In genomic region chr2:33681333-33681732, GRCh38 we compare ENCODE assay signal across 10 cellular contexts.
A peak's percentile ranks its signal among the peaks of the same experiment; 100 is the strongest.
DNase-seq lines count a peak whose midpoint lies in the region; ATAC-seq, FAIRE-seq and TF ChIP-seq lines count a peak whose summit lies in the region.
"Had no signal": no experiment of that assay in that cellular context is flagged by ENCODE, and none has a peak within 500 bp of the region (broad histone marks: within the 10 kb centered on the region; RNA-seq: fewer than 3 reads in every experiment).

No MANE protein-coding gene starts in this region.

- H3K36me3 ChIP-seq in kidney (ENCODE audit: control insufficient read depth in 1 of 2, insufficient read depth in 2 of 2, low read length in 2 of 2) = no peaks in the 10 kb centered on the region

- H3K4me3 ChIP-seq in kidney (ENCODE audit: low read length in 2 of 2) = no peak overlapping the region

- intact Hi-C loops in kidney (cut with DNase I) = no loop called here

- peak; percentile 68 for TF ChIP-seq CTCF in 22Rv1 (IDR thresholded peaks at IDR 0.05)
- no peak for TF ChIP-seq CTCF in kidney (IDR thresholded peaks at IDR 0.05; ENCODE audit: borderline replicate concordance, extremely low read depth, insufficient read depth)

- H3K4me1 ChIP-seq in kidney (ENCODE audit: control insufficient read depth in 1 of 2, insufficient read depth in 1 of 2, low read depth in 1 of 2, low read length in 2 of 2) = no peaks in the 10 kb centered on the region

- no peaks in the 10 kb centered on the region for H3K9me3 ChIP-seq in kidney (ENCODE audit: control insufficient read depth in 1 of 2, low read length in 2 of 2)

- ATAC-seq in HG02623 (IDR thresholded peaks at IDR 0.05; ENCODE audit: unreplicated experiment) (no peak), GM19452 (IDR thresholded peaks at IDR 0.05; ENCODE audit: unreplicated experiment) (no peak)
- ATAC-seq: esophagus mucosa had no signal

- no peak for FAIRE-seq in kidney (lab: Jason Lieb, UNC)

- DNase-seq in HCEC 1CT (peak; percentile 12), SW 1271 (lab: John Stamatoyannopoulos, UW) (peak; percentile 9 to 61), glomerular endothelial cell (ENCODE audit: extremely low read depth, low read depth, low spot score) (peak; percentile 41), kidney (no peak)
- DNase-seq in activated T-cell treated with anti-CD3 and anti-CD28 coated beads, Interleukin-2, amount 50 U/mL, for 1 hour = no peak
- DNase-seq: COR-L47 had no signal

- no peak overlapping the region for H3K9ac ChIP-seq in kidney (ENCODE audit: low read length in 2 of 2)

- H3K27ac ChIP-seq in 22Rv1 (no peak overlapping the region), kidney (ENCODE audit: low read depth in 2 of 2, low read length in 2 of 2) (no peak overlapping the region)

Comparison
In these comparisons a context has a peak if more than half of its experiments do, and no peak if none do; other contexts are left out.
1. DNase-seq: peak in HCEC 1CT (single experiment), SW 1271 (2 of 2) and glomerular endothelial cell (single experiment); none in activated T-cell treated with anti-CD3 and anti-CD28 coated beads, Interleukin-2, amount 50 U/mL, for 1 hour (single experiment) and kidney (single experiment).